ENCODE assay signal across 14 cellular contexts in the genomic region with DNA sequence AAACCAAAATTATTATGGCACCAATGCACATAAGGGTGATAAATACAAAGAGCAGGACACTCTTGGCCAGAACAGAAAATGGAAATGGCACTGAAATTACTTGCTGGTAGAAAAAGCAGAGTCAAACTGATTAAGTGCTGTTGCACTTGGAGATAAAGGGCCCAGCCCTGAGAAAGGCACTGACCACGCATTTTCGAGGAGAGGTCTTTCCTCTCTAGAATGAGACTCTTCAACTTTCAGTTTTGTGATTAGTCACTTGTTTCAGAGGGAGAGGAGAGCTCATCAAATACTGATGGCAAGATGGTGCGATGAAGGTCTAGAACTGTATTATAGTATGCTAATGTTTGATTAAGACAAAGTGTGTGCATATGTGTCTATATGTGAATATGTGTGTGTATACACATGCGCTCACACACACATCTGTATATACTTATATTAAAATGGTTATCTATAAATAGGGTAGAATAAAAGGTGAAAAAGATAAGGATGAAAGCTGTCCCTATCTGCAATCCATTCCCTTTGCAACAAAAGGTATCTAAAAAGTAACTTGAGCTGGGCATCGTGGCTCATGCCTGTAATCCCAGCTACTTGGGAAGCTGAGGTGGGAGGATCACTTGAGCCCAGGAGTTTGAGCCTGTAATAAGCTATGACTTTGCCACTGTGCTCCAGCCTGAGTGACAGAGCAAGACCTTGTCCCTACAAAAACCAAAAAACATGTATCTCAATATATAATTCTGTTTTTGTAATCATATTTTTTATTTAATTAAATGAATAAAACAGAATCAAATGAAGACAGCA. TPM values are rescaled to one million over a fixed set of nuclear protein-coding genes. Genes with fewer than 3 reads are reported as not detected.
DNase-seq lines count a peak whose midpoint lies in the region; ATAC-seq and TF ChIP-seq lines count a peak whose summit lies in the region.
"Had no signal": no experiment of that assay in that cellular context is flagged by ENCODE, and none has a peak within 500 bp of the region (broad histone marks: within the 10 kb centered on the region; RNA-seq: fewer than 3 reads in every experiment).

No MANE protein-coding gene starts in this region.

- no peaks in the 10 kb centered on the region for H3K4me1 ChIP-seq in hepatocyte (ENCODE audit: insufficient read depth)
- H3K4me1 ChIP-seq in smooth muscle cell (ENCODE audit: low read depth), result peaks cover 22% of the 10 kb centered on the region
- H3K4me1 ChIP-seq: left ventricle myocardium inferior had no signal

- DNase-seq in NCI-H1930 (lab: John Stamatoyannopoulos, UW) (no peak), hepatocyte (ENCODE audit: low spot score) (no peak), kidney tubule cell (ENCODE audit: low spot score) (no peak), smooth muscle cell (lab: John Stamatoyannopoulos, UW; ENCODE audit: unreplicated experiment) (no peak)
- DNase-seq: activated T-cell treated with anti-CD3 and anti-CD28 coated beads, Interleukin-2, amount 50 U/mL, for 4 hours; Kasumi-1; left ventricle myocardium inferior; NCI-H526 treated with DMSO at 0.1 percent for 48 hours; posterior cingulate gyrus; T-cell had no signal

- no peaks in the 10 kb centered on the region for H3F3A ChIP-seq in smooth muscle cell (ENCODE audit: low read depth)

- H4K20me1 ChIP-seq in hepatocyte (ENCODE audit: insufficient read depth, poor library complexity, severe bottlenecking) (no peaks in the 10 kb centered on the region), smooth muscle cell (ENCODE audit: low read depth) (no peaks in the 10 kb centered on the region)

- H3K79me2 ChIP-seq in hepatocyte (no peaks in the 10 kb centered on the region), smooth muscle cell (ENCODE audit: low read depth) (no peaks in the 10 kb centered on the region)

- no peaks in the 10 kb centered on the region for H3K9me2 ChIP-seq in hepatocyte (replicated peaks; ENCODE audit: insufficient read depth)

- ATAC-seq in GM18502 (IDR thresholded peaks at IDR 0.05; ENCODE audit: poor library complexity, unreplicated experiment), result peak; percentile 94
- ATAC-seq in GM19395 (IDR thresholded peaks at IDR 0.05; ENCODE audit: unreplicated experiment), result peak; percentile 96
- peak; percentile 95 for ATAC-seq in HG02763 (IDR thresholded peaks at IDR 0.05; ENCODE audit: unreplicated experiment)
- peak; percentile 80 for ATAC-seq in HG03521 (IDR thresholded peaks at IDR 0.05; ENCODE audit: unreplicated experiment)
- ATAC-seq: activated T-cell treated with anti-CD3 and anti-CD28 coated beads, Interleukin-2, amount 50 U/mL, for 4 hours; T-cell had no signal

- no peak overlapping the region for H2AFZ ChIP-seq in hepatocyte
- no peak overlapping the region for H2AFZ ChIP-seq in smooth muscle cell (ENCODE audit: low read depth)

- no peak overlapping the region for H3K9ac ChIP-seq in smooth muscle cell (ENCODE audit: low read depth)

- no peaks in the 10 kb centered on the region for H3K27me3 ChIP-seq in hepatocyte
- peaks cover 9% of the 10 kb centered on the region for H3K27me3 ChIP-seq in smooth muscle cell (ENCODE audit: low read depth)

- H3K4me3 ChIP-seq in hepatocyte (no peak overlapping the region), smooth muscle cell (no peak overlapping the region)
- H3K4me3 ChIP-seq: left ventricle myocardium inferior had no signal

- no peak overlapping the region for H3K4me2 ChIP-seq in hepatocyte
- H3K4me2 ChIP-seq in smooth muscle cell, result no peak overlapping the region

- H3K27ac ChIP-seq in hepatocyte (no peak overlapping the region), smooth muscle cell (ENCODE audit: low read depth) (no peak overlapping the region)
- H3K27ac ChIP-seq: left ventricle myocardium inferior had no signal

- no peak for TF ChIP-seq CTCF in hepatocyte (IDR thresholded peaks at IDR 0.05; ENCODE audit: poor library complexity)
- TF ChIP-seq CTCF in smooth muscle cell (IDR thresholded peaks at IDR 0.05; ENCODE audit: borderline replicate concordance, insufficient read depth, poor library complexity, severe bottlenecking), result no peak

- H3K36me3 ChIP-seq in hepatocyte (replicated peaks; ENCODE audit: insufficient read depth, low read depth) (no peaks in the 10 kb centered on the region), smooth muscle cell (ENCODE audit: low read depth) (no peaks in the 10 kb centered on the region)
- H3K36me3 ChIP-seq: left ventricle myocardium inferior had no signal

- 77% methylated on average over 5 of the region's 5 CpGs for WGBS in hepatocyte (ENCODE audit: low lambda C conversion rate, missing lambda C conversion rate)
- WGBS in smooth muscle cell (ENCODE audit: low lambda C conversion rate), result 79% methylated on average over 5 of the region's 5 CpGs

- H3K9me3 ChIP-seq in hepatocyte (ENCODE audit: low read depth), result no peaks in the 10 kb centered on the region
- H3K9me3 ChIP-seq in smooth muscle cell (replicated peaks; ENCODE audit: low read depth), result no peaks in the 10 kb centered on the region

RNA-seq across cellular contexts. Expression of gene ZDBF2, which starts 48.8 kb away (rescaled TPM):
- total RNA-seq in hepatocyte, result 10.8 and 14.0 TPM in 2 replicates
- 2.3 and 3.4 TPM in 2 replicates for polyA plus RNA-seq in hepatocyte
- total RNA-seq in smooth muscle cell, result 22.7 and 29.4 TPM in 2 replicates
- 2.8 TPM in 2 replicates for polyA plus RNA-seq in smooth muscle cell
